Comparison of ENCODE assay signal across 8 cellular contexts in genomic region chr12:10211975-10212622, GRCh38. TPM values are rescaled to one million over a fixed set of nuclear protein-coding genes. Genes with fewer than 3 reads are reported as not detected.
DNase-seq lines count a peak whose midpoint lies in the region; ATAC-seq and TF ChIP-seq lines count a peak whose summit lies in the region.

No MANE protein-coding gene starts in this region.

- H3K4me1 ChIP-seq in MM.1S (ENCODE audit: low read length) (peaks cover 15% of the 10 kb centered on the region), foreskin keratinocyte (peaks cover 5% of the 10 kb centered on the region)

- CTCF ChIA-PET in activated naive CD4-positive, alpha-beta T cell treated with anti-CD3 and anti-CD28 coated beads, Interleukin-2, amount 10 ng/mL, durations not matched to agents 7 days and 5 days (lab: Charles Lee), result no interaction called here

- H3K9me2 ChIP-seq in MM.1S (replicated peaks; ENCODE audit: insufficient read depth, low read length), result no peaks in the 10 kb centered on the region

- H3K27me3 Mint-ChIP-seq in activated naive CD4-positive, alpha-beta T cell treated with anti-CD3 and anti-CD28 coated beads, Interleukin-2, amount 10 ng/mL, durations not matched to agents 7 days and 5 days, result peaks cover 24% of the 10 kb centered on the region
- H3K27me3 Mint-ChIP-seq in nephron progenitor cell (ENCODE audit: low read depth, poor library complexity), result peaks cover 4% of the 10 kb centered on the region

- H3K9me3 ChIP-seq in MM.1S (replicated peaks; ENCODE audit: insufficient read depth, low read length) (no peaks in the 10 kb centered on the region), SK-N-MC (ENCODE audit: low read depth, low read length) (no peaks in the 10 kb centered on the region)

- H3K4me2 ChIP-seq in MM.1S (ENCODE audit: low read depth, low read length), result peak overlapping the region; percentile 72

- peak overlapping the region; percentile 64 for H3K27ac ChIP-seq in MM.1S (ENCODE audit: low read length)
- H3K27ac ChIP-seq in SK-N-MC, result peak overlapping the region; percentile 71
- H3K27ac ChIP-seq in foreskin keratinocyte, result peak overlapping the region; percentile 96

- H3K4me3 Mint-ChIP-seq in activated naive CD4-positive, alpha-beta T cell treated with anti-CD3 and anti-CD28 coated beads, Interleukin-2, amount 10 ng/mL, durations not matched to agents 7 days and 5 days, result peak overlapping the region; percentile 95
- H3K4me3 Mint-ChIP-seq in nephron progenitor cell, result peak overlapping the region; percentile 98

- no peaks in the 10 kb centered on the region for H3K36me3 Mint-ChIP-seq in activated naive CD4-positive, alpha-beta T cell treated with anti-CD3 and anti-CD28 coated beads, Interleukin-2, amount 10 ng/mL, durations not matched to agents 7 days and 5 days
- H3K36me3 Mint-ChIP-seq in nephron progenitor cell (ENCODE audit: low read depth), result no peaks in the 10 kb centered on the region

- peak overlapping the region; percentile 83 for H3K4me3 ChIP-seq in MM.1S (ENCODE audit: low read length)
- peak overlapping the region; percentile 91 for H3K4me3 ChIP-seq in SK-N-MC

- H3K4me1 Mint-ChIP-seq in activated naive CD4-positive, alpha-beta T cell treated with anti-CD3 and anti-CD28 coated beads, Interleukin-2, amount 10 ng/mL, durations not matched to agents 7 days and 5 days, result peaks cover 37% of the 10 kb centered on the region
- H3K4me1 Mint-ChIP-seq in nephron progenitor cell, result peaks cover 29% of the 10 kb centered on the region

- TF ChIP-seq CTCF in MM.1S (IDR thresholded peaks at IDR 0.05; ENCODE audit: low read length) (no peak), foreskin keratinocyte (conservative IDR thresholded peaks at IDR 0.05) (no peak), nephron progenitor cell (IDR thresholded peaks at IDR 0.05) (no peak)

- peak overlapping the region; percentile 93 for H3K27ac Mint-ChIP-seq in activated naive CD4-positive, alpha-beta T cell treated with anti-CD3 and anti-CD28 coated beads, Interleukin-2, amount 10 ng/mL, durations not matched to agents 7 days and 5 days
- H3K27ac Mint-ChIP-seq in nephron progenitor cell, result peak overlapping the region; percentile 98

- ATAC-seq in GM21723 (IDR thresholded peaks at IDR 0.05; ENCODE audit: unreplicated experiment), result peak; percentile 69
- peak; percentile 94 for ATAC-seq in foreskin keratinocyte
- peak; percentile 87 for ATAC-seq in stimulated activated naive CD8-positive, alpha-beta T cell treated with anti-CD3 and anti-CD28 coated beads, Interleukin-15, Interleukin-2, amounts not matched to agents 100 U/mL and 50 U/mL, for 24 hours

- H3K79me2 ChIP-seq in MM.1S (ENCODE audit: low read length), result 0 out of 2 replicates have a peak, but pooled peaks cover 7% of the 10 kb centered on the region

- H4K20me1 ChIP-seq in MM.1S (ENCODE audit: insufficient read depth, low read length), result no peaks in the 10 kb centered on the region

- H2AFZ ChIP-seq in MM.1S (ENCODE audit: low read length), result peak overlapping the region; percentile 78

- H3K9me3 Mint-ChIP-seq in activated naive CD4-positive, alpha-beta T cell treated with anti-CD3 and anti-CD28 coated beads, Interleukin-2, amount 10 ng/mL, durations not matched to agents 7 days and 5 days, result no peaks in the 10 kb centered on the region
- no peaks in the 10 kb centered on the region for H3K9me3 Mint-ChIP-seq in nephron progenitor cell

- DNase-seq in COLO668 (lab: John Stamatoyannopoulos, UW; ENCODE audit: unreplicated experiment) (peak; percentile 84), MM.1S (peak; percentile 89), SK-N-MC (ENCODE audit: low read depth, low spot score) (no peak), foreskin keratinocyte (peak; percentile 98 to 99), nephron progenitor cell (peak; percentile 84)
- DNase-seq in activated naive CD4-positive, alpha-beta T cell treated with anti-CD3 and anti-CD28 coated beads, Interleukin-2, amount 10 ng/mL, durations not matched to agents 7 days and 5 days, result peak; percentile 90
- peak; percentile 90 for DNase-seq in stimulated activated naive CD8-positive, alpha-beta T cell treated with anti-CD3 and anti-CD28 coated beads, Interleukin-15, Interleukin-2, amounts not matched to agents 100 U/mL and 50 U/mL, for 24 hours

- H3K9ac ChIP-seq in MM.1S (ENCODE audit: low read length), result peak overlapping the region; percentile 77
- peak overlapping the region; percentile 75 for H3K9ac ChIP-seq in SK-N-MC (ENCODE audit: insufficient read length)

- H3K36me3 ChIP-seq in MM.1S (replicated peaks; ENCODE audit: insufficient read depth, low read length), result no peaks in the 10 kb centered on the region
- H3K36me3 ChIP-seq in SK-N-MC (ENCODE audit: insufficient read depth, low read length), result no peaks in the 10 kb centered on the region

- H3F3A ChIP-seq in MM.1S (ENCODE audit: insufficient read depth, low read length), result peaks cover 14% of the 10 kb centered on the region

- H3K27me3 ChIP-seq in MM.1S (replicated peaks; ENCODE audit: insufficient read depth, low read length) (peaks cover 6% of the 10 kb centered on the region), foreskin keratinocyte (no peaks in the 10 kb centered on the region)

RNA-seq across cellular contexts. Expression of gene GABARAPL1, which starts 0.6 kb away (rescaled TPM):
- total RNA-seq in foreskin keratinocyte, result 9.0 and 12.1 TPM in 2 replicates
- 8.7 and 9.8 TPM in 2 replicates for polyA plus RNA-seq in foreskin keratinocyte

RNA-seq across cellular contexts. Expression of gene TMEM52B, which starts 33.3 kb away (rescaled TPM):
- not detected in 2 replicates for total RNA-seq in foreskin keratinocyte
- polyA plus RNA-seq in foreskin keratinocyte, result not detected in 2 replicates

RNA-seq across cellular contexts. Expression of gene OLR1, which starts 40.2 kb away (rescaled TPM):
- total RNA-seq in foreskin keratinocyte, result not detected in 2 replicates
- polyA plus RNA-seq in foreskin keratinocyte, result not detected in 2 replicates
